In the genomic region with DNA sequence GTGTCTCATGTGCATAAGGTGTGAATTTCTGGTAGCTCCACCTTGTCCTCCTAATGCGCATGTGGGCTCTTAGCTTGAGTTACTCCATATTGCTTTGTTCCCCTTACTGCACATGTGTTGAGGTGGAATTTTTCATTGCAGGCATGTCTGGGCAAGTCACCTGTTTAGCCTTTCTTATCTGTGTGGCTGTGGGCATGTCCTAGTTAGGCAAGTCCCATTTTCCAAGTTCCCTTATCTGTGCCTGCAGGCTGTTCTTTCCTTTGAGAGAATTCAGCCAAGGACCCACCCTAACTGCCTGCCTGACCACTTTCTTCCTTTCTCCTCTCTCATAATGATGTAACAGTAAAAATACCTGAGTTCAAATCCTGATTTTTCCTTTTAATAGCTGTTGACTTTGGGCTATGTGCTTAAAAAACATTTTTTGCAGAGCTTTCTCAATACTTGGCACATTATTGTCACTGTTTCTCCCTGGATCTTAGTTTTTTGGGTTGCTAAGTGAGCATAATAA, we compare ENCODE assay signal across 18 cellular contexts.
"Had no signal": no experiment of that assay in that cellular context is flagged by ENCODE, and none has a peak within 500 bp of the region (broad histone marks: within the 10 kb centered on the region; RNA-seq: fewer than 3 reads in every experiment).

No MANE protein-coding gene starts in this region.

- H3K4me1 ChIP-seq: psoas muscle, right lobe of liver, spleen, testis, tibial nerve had no signal

- DNase-seq: effector memory CD8-positive, alpha-beta T cell; hippocampal formation; kidney glomerular epithelial cell; mucosa of descending colon; naive thymus-derived CD8-positive, alpha-beta T cell; psoas muscle; retina; right lobe of liver; spleen; stimulated activated CD4-positive, alpha-beta T cell treated with anti-CD3 and anti-CD28 coated beads, Interleukin-15, amount 100 ng/mL, for 24 hours; stimulated activated CD4-positive, alpha-beta T cell treated with anti-CD3 and anti-CD28 coated beads, Interleukin-1b, Interleukin-23, amount 100 ng/mL, for 48 hours; stimulated activated CD4-positive, alpha-beta T cell treated with anti-CD3 and anti-CD28 coated beads, Interleukin-4, amount 100 ng/mL, for 24 hours; stimulated activated naive CD8-positive, alpha-beta T cell treated with anti-CD3 and anti-CD28 coated beads, Interleukin-15, amount 100 ng/mL, for 72 hours; testis had no signal

- H3K36me3 ChIP-seq: neutrophil, right lobe of liver, spleen, tibial nerve had no signal

- H3K27ac ChIP-seq: foreskin keratinocyte, neutrophil, psoas muscle, right lobe of liver, spleen, testis, tibial nerve had no signal

- H3K9me3 ChIP-seq: neutrophil, psoas muscle, right lobe of liver, testis had no signal

- H3K27me3 ChIP-seq: foreskin keratinocyte, neutrophil, right lobe of liver, spleen, testis, tibial nerve had no signal

- H3K4me3 ChIP-seq: mucosa of descending colon, psoas muscle, right lobe of liver, spleen, testis, tibial nerve had no signal

- FAIRE-seq: colon had no signal
